In genomic region chr16:82990155-82990554, GRCh38 we compare ENCODE assay signal across 18 cellular contexts.
A peak's percentile ranks its signal among the peaks of the same experiment; 100 is the strongest.
DNase-seq lines count a peak whose midpoint lies in the region; FAIRE-seq and TF ChIP-seq lines count a peak whose summit lies in the region.
"Had no signal": no experiment of that assay in that cellular context is flagged by ENCODE, and none has a peak within 500 bp of the region (broad histone marks: within the 10 kb centered on the region; RNA-seq: fewer than 3 reads in every experiment).

No MANE protein-coding gene starts in this region.

- H3K27ac ChIP-seq in PC-9 = no peak overlapping the region
- H3K27ac ChIP-seq: coronary artery, epithelial cell of prostate, hepatocyte, right atrium auricular region, upper lobe of right lung had no signal

- no peaks in the 10 kb centered on the region for H3K36me3 ChIP-seq in bronchial epithelial cell (ENCODE audit: control insufficient read depth, insufficient read depth, low read length)
- no peaks in the 10 kb centered on the region for H3K36me3 ChIP-seq in PC-9 (ENCODE audit: low read depth)
- H3K36me3 ChIP-seq: right atrium auricular region, upper lobe of right lung had no signal

- H3K79me2 ChIP-seq in PC-9 (ENCODE audit: low read depth) = no peaks in the 10 kb centered on the region
- H3K79me2 ChIP-seq: hepatocyte had no signal

- TF ChIP-seq CTCF in AG04449 (IDR thresholded peaks at IDR 0.05; ENCODE audit: insufficient read depth, low read length, missing control alignments) (no peak), bronchial epithelial cell (IDR thresholded peaks at IDR 0.05; ENCODE audit: insufficient read depth, low read length, severe bottlenecking) (no peak), PC-9 (conservative IDR thresholded peaks at IDR 0.05) (no peak)

- POLR2A ChIA-PET in AG04449 (lab: Yijun Ruan, JAX) = no interaction called here
- POLR2A ChIA-PET in PC-9 (lab: Charles Lee; ENCODE audit: unreplicated experiment) = no interaction called here

- no peak for FAIRE-seq in bronchial epithelial cell (lab: Jason Lieb, UNC)

- H3K27me3 ChIP-seq in bronchial epithelial cell (ENCODE audit: control insufficient read depth, insufficient read depth, low read length) = no peaks in the 10 kb centered on the region
- H3K27me3 ChIP-seq in PC-9 (ENCODE audit: insufficient read depth, low read depth) = no peaks in the 10 kb centered on the region
- H3K27me3 ChIP-seq: hepatocyte, right atrium auricular region, upper lobe of right lung had no signal

- no peak overlapping the region for H3K4me2 ChIP-seq in PC-9
- H3K4me2 ChIP-seq: hepatocyte had no signal

- H4K20me1 ChIP-seq in PC-9 (ENCODE audit: insufficient read depth) = no peaks in the 10 kb centered on the region

- no TSS peak for BruUV-seq in PC-9 (replicated peaks; lab: Mats Ljungman, UMichigan)

- no peaks in the 10 kb centered on the region for H3K9me3 ChIP-seq in PC-9 (ENCODE audit: insufficient read depth, low read depth)
- H3K9me3 ChIP-seq: right atrium auricular region, upper lobe of right lung had no signal

- no peaks in the 10 kb centered on the region for H3F3A ChIP-seq in PC-9 (ENCODE audit: insufficient read depth, low read depth)

- peak; percentile 34 for DNase-seq in AG04449 (ENCODE audit: low read depth, low spot score)
- DNase-seq in HCEC 1CT = peak; percentile 75
- DNase-seq in bronchial epithelial cell (ENCODE audit: low read depth) = peak; percentile 48
- DNase-seq in glomerular visceral epithelial cell (ENCODE audit: extremely low spot score) = peak; percentile 11
- DNase-seq in NCI-H82 treated with DMSO at 0.1 percent for 48 hours (lab: John Stamatoyannopoulos, UW; ENCODE audit: unreplicated experiment) = no peak
- no peak for DNase-seq in H4 (ENCODE audit: low spot score)
- DNase-seq in NAMALWA (ENCODE audit: low spot score) = no peak
- no peak for DNase-seq in PC-9
- DNase-seq: activated CD8-positive, alpha-beta memory T cell treated with anti-CD3 and anti-CD28 coated beads, Interleukin-2, amount 10 ng/mL, durations not matched to agents 7 days and 5 days; amniotic stem cell; NCI-H2029 treated with DMSO at 0.1 percent for 48 hours; stimulated activated naive CD8-positive, alpha-beta T cell treated with anti-CD3 and anti-CD28 coated beads, Interleukin-15, amount 100 ng/mL, for 72 hours; T1000; upper lobe of right lung had no signal

- H3K4me3 ChIP-seq in AG04449 (ENCODE audit: low read depth, low read length) = no peak overlapping the region
- H3K4me3 ChIP-seq in bronchial epithelial cell (ENCODE audit: low read depth, low read length) = no peak overlapping the region
- no peak overlapping the region for H3K4me3 ChIP-seq in PC-9
- H3K4me3 ChIP-seq: coronary artery, hepatocyte, right atrium auricular region, upper lobe of right lung had no signal

- H2AFZ ChIP-seq in PC-9 = no peak overlapping the region
- H2AFZ ChIP-seq: hepatocyte had no signal

- no peaks in the 10 kb centered on the region for H3K4me1 ChIP-seq in PC-9 (replicated peaks; ENCODE audit: insufficient read depth)
- H3K4me1 ChIP-seq: upper lobe of right lung had no signal

- intact Hi-C loops in PC-9 (cut with micrococcal nuclease; ENCODE audit: unreplicated experiment) = no loop called here

- CTCF ChIA-PET in AG04449 (lab: Yijun Ruan, JAX) = no interaction called here
- CTCF ChIA-PET in PC-9 (lab: Charles Lee) = no interaction called here

- no peaks in the 10 kb centered on the region for H3K9me2 ChIP-seq in PC-9 (ENCODE audit: insufficient read depth)

Comparison
In these comparisons a context has a peak if more than half of its experiments do, and no peak if none do; other contexts are left out.
1. DNase-seq: peak in AG04449 (single experiment), HCEC 1CT (single experiment), bronchial epithelial cell (single experiment) and glomerular visceral epithelial cell (single experiment); none in NCI-H82 treated with DMSO at 0.1 percent for 48 hours (single experiment), H4 (single experiment), NAMALWA (single experiment) and PC-9 (0 of 2).